ENCODE assay signal across 8 cellular contexts in genomic region chr7:108570146-108570755, GRCh38. TPM values are rescaled to one million over a fixed set of nuclear protein-coding genes. Genes with fewer than 3 reads are reported as not detected.
DNase-seq lines count a peak whose midpoint lies in the region; ATAC-seq and TF ChIP-seq lines count a peak whose summit lies in the region.

No MANE protein-coding gene starts in this region.

- no peaks in the 10 kb centered on the region for H3K27me3 ChIP-seq in PC-9 (ENCODE audit: insufficient read depth, low read depth)
- H3K27me3 ChIP-seq in osteoblast (ENCODE audit: insufficient read depth, low read length): no peaks in the 10 kb centered on the region

- no peaks in the 10 kb centered on the region for H3K27me3 Mint-ChIP-seq in CD14-positive monocyte (ENCODE audit: low read depth in 3 of 3)
- no peaks in the 10 kb centered on the region for H3K27me3 Mint-ChIP-seq in type B pancreatic cell

- H3F3A ChIP-seq in PC-9 (ENCODE audit: insufficient read depth, low read depth): peaks cover 15% of the 10 kb centered on the region; the same call in 1 of the 2 replicates

- H3K27ac Mint-ChIP-seq in CD14-positive monocyte: peak overlapping the region; percentile 94 to 99 (median 98)
- H3K27ac Mint-ChIP-seq in type B pancreatic cell: peak overlapping the region; percentile 99

- intact Hi-C loops in CD14-positive monocyte (cut with micrococcal nuclease) (no loop called here), PC-9 (cut with micrococcal nuclease; ENCODE audit: unreplicated experiment) (loop anchor here (5.0 kb wide), 1 partner anchor 42 kb away; no protein-coding TSS in a partner anchor)

- H3K4me3 Mint-ChIP-seq in CD14-positive monocyte (peak overlapping the region; percentile 93 to 96), type B pancreatic cell (peak overlapping the region; percentile 95)

- peak overlapping the region; percentile 83 for H3K4me2 ChIP-seq in PC-9
- H3K4me2 ChIP-seq in osteoblast (ENCODE audit: insufficient read depth, low read length): peak overlapping the region; percentile 97

- POLR2A ChIA-PET in PC-9 (lab: Charles Lee; ENCODE audit: unreplicated experiment): interaction anchor here (0.6 to 1.5 kb wide), 6 partner anchors 12 to 587 kb away, joined by 3 to 13 read pairs (median 7); partner anchors contain the start of gene PNPLA8

- TF ChIP-seq CTCF in CD14-positive monocyte (IDR thresholded peaks at IDR 0.05) (no peak), PC-9 (conservative IDR thresholded peaks at IDR 0.05) (no peak), osteoblast (IDR thresholded peaks at IDR 0.05; ENCODE audit: extremely low read depth, low read depth, low read length) (no peak), type B pancreatic cell (conservative IDR thresholded peaks at IDR 0.05) (no peak)

- H4K20me1 ChIP-seq in PC-9 (ENCODE audit: insufficient read depth) (peaks cover 25% of the 10 kb centered on the region), osteoblast (ENCODE audit: insufficient read depth, low read length) (no peaks in the 10 kb centered on the region)

- peaks cover 0 to 4% (median 2%) of the 10 kb centered on the region in 7 donors for H3K9me3 Mint-ChIP-seq in CD14-positive monocyte
- H3K9me3 Mint-ChIP-seq in type B pancreatic cell: no peaks in the 10 kb centered on the region

- H3K36me3 ChIP-seq in PC-9 (ENCODE audit: low read depth) (peaks cover 44% of the 10 kb centered on the region), osteoblast (ENCODE audit: insufficient read depth, low read length) (no peaks in the 10 kb centered on the region)

- BruUV-seq in PC-9 (replicated peaks; lab: Mats Ljungman, UMichigan): no TSS peak

- H3K9me2 ChIP-seq in PC-9 (ENCODE audit: insufficient read depth): no peaks in the 10 kb centered on the region

- H3K4me1 ChIP-seq in PC-9 (replicated peaks; ENCODE audit: insufficient read depth) (peaks cover 28% of the 10 kb centered on the region), osteoblast (ENCODE audit: insufficient read depth, low read length) (peaks cover 25% of the 10 kb centered on the region)

- peak overlapping the region; percentile 85 for H3K27ac ChIP-seq in PC-9
- peak overlapping the region; percentile 98 for H3K27ac ChIP-seq in osteoblast (ENCODE audit: low read depth, low read length)

- peaks cover 26 to 28% of the 10 kb centered on the region in 2 donors for H3K36me3 Mint-ChIP-seq in CD14-positive monocyte
- peaks cover 20% of the 10 kb centered on the region for H3K36me3 Mint-ChIP-seq in type B pancreatic cell

- peaks cover 77% of the 10 kb centered on the region for H3K79me2 ChIP-seq in PC-9 (ENCODE audit: low read depth)
- H3K79me2 ChIP-seq in osteoblast (ENCODE audit: insufficient read depth, low read length): peaks cover 51% of the 10 kb centered on the region

- peak; percentile 8 for ATAC-seq in GM19397 (IDR thresholded peaks at IDR 0.05; ENCODE audit: unreplicated experiment)
- ATAC-seq in HG03558 (IDR thresholded peaks at IDR 0.05; ENCODE audit: extremely low read depth, unreplicated experiment): peak; percentile 11

- DNase-seq in CD14-positive monocyte (ENCODE audit: low spot score): peak; percentile 74
- peak; percentile 48 to 60 for DNase-seq in PC-9
- DNase-seq in activated gamma-delta T cell treated with Interleukin-2 at 50 U/mL for 16 hours: peak; percentile 16
- DNase-seq in globus pallidus (ENCODE audit: low spot score): peak; percentile 27
- peak; percentile 45 for DNase-seq in osteoblast (ENCODE audit: insufficient read length, low spot score, missing footprints)
- no peak for DNase-seq in type B pancreatic cell (ENCODE audit: extremely low spot score, unreplicated experiment)

- H3K4me1 Mint-ChIP-seq in CD14-positive monocyte: peaks cover 23% of the 10 kb centered on the region
- peaks cover 15% of the 10 kb centered on the region for H3K4me1 Mint-ChIP-seq in type B pancreatic cell (ENCODE audit: unreplicated experiment)

- H3K9me3 ChIP-seq in PC-9 (ENCODE audit: insufficient read depth, low read depth): no peaks in the 10 kb centered on the region
- H3K9me3 ChIP-seq in osteoblast (ENCODE audit: low read depth, low read length): no peaks in the 10 kb centered on the region

- CTCF ChIA-PET in PC-9 (lab: Charles Lee): no interaction called here

- peak overlapping the region; percentile 59 for H2AFZ ChIP-seq in PC-9
- peak overlapping the region; percentile 93 for H2AFZ ChIP-seq in osteoblast (ENCODE audit: low read length)

- H3K4me3 ChIP-seq in PC-9 (peak overlapping the region; percentile 81), osteoblast (ENCODE audit: insufficient read depth, low read length) (peak overlapping the region; percentile 91)

RNA-seq across cellular contexts. Expression of gene DNAJB9, which starts 0.6 kb away (rescaled TPM):
- 10 to 100 TPM; 18.4 to 20.7 TPM for polyA plus RNA-seq in CD14-positive monocyte
- total RNA-seq in PC-9 (2021) (10.0 and 13.3 TPM in 2 replicates), osteoblast (24.6 and 34.2 TPM in 2 replicates), type B pancreatic cell (ENCODE audit: low replicate concordance) (16.9 and 21.5 TPM in 2 replicates)

RNA-seq across cellular contexts. Expression of gene THAP5, which starts 0.7 kb away (rescaled TPM):
- 10 to 100 TPM in 1 of 2 donors, 1 to 10 TPM in 1; 9.9 to 10.7 TPM for polyA plus RNA-seq in CD14-positive monocyte
- total RNA-seq in PC-9 (2021): 20.8 and 28.5 TPM in 2 replicates
- total RNA-seq in osteoblast: 25.7 and 28.6 TPM in 2 replicates
- 19.0 and 24.0 TPM in 2 replicates for total RNA-seq in type B pancreatic cell (ENCODE audit: low replicate concordance)

RNA-seq across cellular contexts. Expression of gene PNPLA8, which starts 44.3 kb away (rescaled TPM):
- polyA plus RNA-seq in CD14-positive monocyte: 10 to 100 TPM; 55.5 to 80.0 TPM
- total RNA-seq in PC-9 (2021) (15.6 and 31.3 TPM in 2 replicates), osteoblast (36.2 and 37.6 TPM in 2 replicates), type B pancreatic cell (ENCODE audit: low replicate concordance) (17.1 and 17.8 TPM in 2 replicates)
